ENCODE assay signal across 26 cellular contexts in the genomic region with DNA sequence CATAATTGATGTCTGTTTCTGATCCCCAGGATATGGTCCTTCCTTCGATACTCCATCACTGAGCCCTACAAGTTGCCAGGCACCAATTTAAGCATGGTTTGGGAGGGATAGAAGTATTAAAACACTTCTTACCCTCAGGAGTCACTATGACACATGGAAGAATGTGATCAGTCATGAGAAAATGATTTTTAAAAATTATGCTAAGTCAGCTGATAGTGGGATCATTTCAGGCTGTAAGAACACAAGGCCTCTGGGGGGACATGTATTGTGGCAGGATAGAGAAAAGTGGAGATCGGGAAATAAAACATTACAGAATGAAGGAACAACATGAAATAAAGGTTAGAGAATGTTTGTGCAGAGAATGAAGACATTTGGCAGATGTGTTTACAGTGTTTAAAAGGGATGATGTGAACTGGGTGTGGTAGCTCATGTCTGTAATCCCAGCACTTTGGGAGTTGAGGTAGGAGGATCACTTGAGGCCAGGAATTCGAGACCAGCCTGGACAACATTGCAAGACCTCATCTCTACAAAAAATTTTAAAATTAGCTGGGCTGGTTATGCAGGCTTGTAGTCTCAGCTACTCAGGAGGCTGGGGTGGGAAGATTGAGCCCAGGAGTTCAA.
"Had no signal": no experiment of that assay in that cellular context is flagged by ENCODE, and none has a peak within 500 bp of the region (broad histone marks: within the 10 kb centered on the region; RNA-seq: fewer than 3 reads in every experiment).

No MANE protein-coding gene starts in this region.

- H3K27ac ChIP-seq: adrenal gland, ascending aorta, neural progenitor cell, right atrium auricular region, thoracic aorta, uterus had no signal

- H3K4me1 ChIP-seq: ascending aorta, right atrium auricular region, uterus had no signal

- H3K4me1 Mint-ChIP-seq: activated naive CD8-positive, alpha-beta T cell treated with anti-CD3 and anti-CD28 coated beads for 36 hours had no signal

- ATAC-seq: activated T-cell treated with anti-CD3 and anti-CD28 coated beads, Interleukin-2, amount 50 U/mL, for 72 hours; effector memory CD8-positive, alpha-beta T cell; naive thymus-derived CD8-positive, alpha-beta T cell had no signal

- H3K4me3 ChIP-seq: adrenal gland, ascending aorta, neural progenitor cell, right atrium auricular region, thoracic aorta, uterus had no signal

- H3K9me3 ChIP-seq: adrenal gland, ascending aorta, right atrium auricular region, thoracic aorta, uterus had no signal

- H3K27me3 Mint-ChIP-seq: activated naive CD8-positive, alpha-beta T cell treated with anti-CD3 and anti-CD28 coated beads for 36 hours; brain; effector memory CD8-positive, alpha-beta T cell; naive thymus-derived CD8-positive, alpha-beta T cell; type B pancreatic cell had no signal

- H3K9ac ChIP-seq: neural progenitor cell had no signal

- H2AFZ ChIP-seq: neural progenitor cell had no signal

- H3K4me2 ChIP-seq: neural progenitor cell had no signal

- DNase-seq: activated CD4-positive, alpha-beta T cell treated with anti-CD3 and anti-CD28 coated beads for 4 hours; activated CD4-positive, alpha-beta T cell treated with anti-CD3 and anti-CD28 coated beads, Interleukin-2, amount 50 U/mL, for 4 hours; activated naive CD4-positive, alpha-beta T cell; activated naive CD8-positive, alpha-beta T cell treated with anti-CD3 and anti-CD28 coated beads for 36 hours; activated T-cell treated with anti-CD3 and anti-CD28 coated beads for 4 hours; activated T-cell treated with anti-CD3 and anti-CD28 coated beads, Interleukin-2, amount 50 U/mL, for 72 hours; adrenal gland; cortex of kidney; effector memory CD8-positive, alpha-beta T cell; foreskin fibroblast; head of caudate nucleus; hippocampal formation; kidney; left colon; midbrain; naive thymus-derived CD8-positive, alpha-beta T cell; occipital lobe; stimulated activated CD4-positive, alpha-beta T cell treated with anti-CD3 and anti-CD28 coated beads, Interleukin-2, amount 100 ng/mL, for 48 hours; stimulated activated naive CD4-positive, alpha-beta T cell treated with Interleukin-2 at 50 U/mL for 16 hours; uterus had no signal

- H3K9me3 Mint-ChIP-seq: activated naive CD8-positive, alpha-beta T cell treated with anti-CD3 and anti-CD28 coated beads for 36 hours; activated T-cell treated with anti-CD3 and anti-CD28 coated beads, Interleukin-2, amount 50 U/mL, for 72 hours; brain; effector memory CD8-positive, alpha-beta T cell; naive thymus-derived CD8-positive, alpha-beta T cell; neural progenitor cell; type B pancreatic cell had no signal

- H3K27me3 ChIP-seq: adrenal gland, ascending aorta, neural progenitor cell, right atrium auricular region, uterus had no signal

- H3K36me3 ChIP-seq: adrenal gland, ascending aorta, neural progenitor cell, right atrium auricular region, thoracic aorta, uterus had no signal

- H3K27ac Mint-ChIP-seq: activated naive CD8-positive, alpha-beta T cell treated with anti-CD3 and anti-CD28 coated beads for 36 hours; activated T-cell treated with anti-CD3 and anti-CD28 coated beads, Interleukin-2, amount 50 U/mL, for 72 hours; neural progenitor cell; type B pancreatic cell had no signal

- H3K36me3 Mint-ChIP-seq: activated naive CD8-positive, alpha-beta T cell treated with anti-CD3 and anti-CD28 coated beads for 36 hours had no signal

- H3K4me3 Mint-ChIP-seq: activated naive CD8-positive, alpha-beta T cell treated with anti-CD3 and anti-CD28 coated beads for 36 hours; activated T-cell treated with anti-CD3 and anti-CD28 coated beads, Interleukin-2, amount 50 U/mL, for 72 hours; brain; effector memory CD8-positive, alpha-beta T cell; naive thymus-derived CD8-positive, alpha-beta T cell; neural progenitor cell; type B pancreatic cell had no signal
